In genomic region chr20:62337558-62338293, GRCh38 we compare ENCODE assay signal across 13 cellular contexts. TPM values are rescaled to one million over a fixed set of nuclear protein-coding genes. Genes with fewer than 3 reads are reported as not detected.
DNase-seq lines count a peak whose midpoint lies in the region; ATAC-seq, FAIRE-seq and TF ChIP-seq lines count a peak whose summit lies in the region.
"Had no signal": no experiment of that assay in that cellular context is flagged by ENCODE, and none has a peak within 500 bp of the region (broad histone marks: within the 10 kb centered on the region; RNA-seq: fewer than 3 reads in every experiment).

No MANE protein-coding gene starts in this region.

- FAIRE-seq in HepG2 (lab: Jason Lieb, UNC), result no peak
- no peak for FAIRE-seq in frontal cortex (lab: Jason Lieb, UNC)

- DNase-seq in MV-4-11 (lab: John Stamatoyannopoulos, UW) (peak; percentile 34), HepG2 (ENCODE audit: low spot score) (no peak), frontal cortex (ENCODE audit: low spot score in 2 of 2) (no peak), NCI-H345 (lab: John Stamatoyannopoulos, UW) (no peak)
- no peak for DNase-seq in activated CD4-positive, CD25-positive, alpha-beta regulatory T cell treated with anti-CD3 and anti-CD28 coated beads, Interleukin-2, amount 50 U/mL, for 72 hours
- DNase-seq: activated CD8-positive, alpha-beta memory T cell treated with anti-CD3 and anti-CD28 coated beads, Interleukin-2, amount 10 ng/mL, durations not matched to agents 7 days and 5 days; foreskin keratinocyte; NCI-H1694 had no signal

- H3K9me2 ChIP-seq in DOHH2 (replicated peaks; ENCODE audit: control insufficient read depth, low read length), result no peaks in the 10 kb centered on the region

- peaks cover 43% of the 10 kb centered on the region for H3F3A ChIP-seq in DOHH2 (ENCODE audit: control insufficient read depth, insufficient read depth)

- H3K9me3 ChIP-seq in DOHH2 (ENCODE audit: control insufficient read depth, insufficient read depth, low read length) (peaks cover 5% of the 10 kb centered on the region; the same call in 1 of the 2 replicates), HepG2 (ENCODE audit: low read length) (no peaks in the 10 kb centered on the region)

- no peak for TF ChIP-seq EP300 in HepG2 (IDR thresholded peaks at IDR 0.05; ENCODE audit: low read depth in 2 of 2, low read length in 2 of 2)
- TF ChIP-seq EP300 in HepG2 (CRISPR knock-in tag; IDR thresholded peaks at IDR 0.05; ENCODE audit: borderline replicate concordance), result no peak

- TF ChIP-seq CTCF in DOHH2 (IDR thresholded peaks at IDR 0.05; ENCODE audit: low read depth, low read length, poor library complexity, severe bottlenecking), result no peak
- TF ChIP-seq CTCF in HepG2 (CRISPR knock-in tag; IDR thresholded peaks at IDR 0.05), result no peak

- BruUV-seq in HepG2 (replicated peaks; lab: Mats Ljungman, UMichigan), result no TSS peak

- H3K4me2 ChIP-seq in DOHH2 (ENCODE audit: low read length) (peak overlapping the region; percentile 99), HepG2 (ENCODE audit: low read depth, low read length) (no peak overlapping the region)
- H3K4me2 ChIP-seq: neural progenitor cell had no signal

- 0 out of 4 replicates have a peak, but pooled peaks of 1 of the 2 experiments have one; percentile 30 for TF ChIP-seq POLR2A in HepG2 (IDR thresholded peaks at IDR 0.05; ENCODE audit: insufficient read depth in 1 of 2, low read depth in 2 of 2, low read length in 2 of 2)

- POLR2A ChIA-PET in HepG2 (lab: Yijun Ruan, JAX), result no interaction called here

- H3K27me3 ChIP-seq in DOHH2 (ENCODE audit: control insufficient read depth, low read length) (no peaks in the 10 kb centered on the region), HepG2 (ENCODE audit: control insufficient read depth in 1 of 2, insufficient read depth in 2 of 2, low read length in 2 of 2) (no peaks in the 10 kb centered on the region)
- H3K27me3 ChIP-seq: foreskin keratinocyte, neural progenitor cell had no signal

- H3K4me1 ChIP-seq in DOHH2 (ENCODE audit: control insufficient read depth, low read length), result peaks cover 57% of the 10 kb centered on the region
- peaks cover 14% of the 10 kb centered on the region for H3K4me1 ChIP-seq in HepG2 (ENCODE audit: insufficient read depth, low read length)
- H3K4me1 ChIP-seq: foreskin keratinocyte, neural progenitor cell had no signal

- H3K27ac ChIP-seq in DOHH2 (ENCODE audit: low read depth, low read length) (peak overlapping the region; percentile 100), HepG2 (ENCODE audit: extremely low read length, insufficient read depth, low read length) (no peak overlapping the region)
- H3K27ac ChIP-seq: C4-2B, foreskin keratinocyte, neural progenitor cell had no signal

- TF ChIP-seq RAD21 in HepG2 (CRISPR knock-in tag; IDR thresholded peaks at IDR 0.05), result no peak

- H2AFZ ChIP-seq in HepG2 (ENCODE audit: low read length), result no peak overlapping the region
- H2AFZ ChIP-seq: neural progenitor cell had no signal

- in situ Hi-C loops in HepG2 (cut with HindIII; ENCODE audit: extremely low pct_ligation_motif_present, low pct_unique_long_range_greater_than_20kb), result no loop called here

- peaks cover 29% of the 10 kb centered on the region for H3K36me3 ChIP-seq in DOHH2 (ENCODE audit: control insufficient read depth, low read length)
- H3K36me3 ChIP-seq in HepG2 (replicated peaks in 1 of 2; ENCODE audit: control insufficient read depth in 1 of 2, insufficient read depth in 2 of 2, low read length in 2 of 2), result peaks cover 49 to 71% of the 10 kb centered on the region in 2 experiments
- H3K36me3 ChIP-seq: neural progenitor cell had no signal

- H3K9ac ChIP-seq in HepG2 (ENCODE audit: insufficient read depth, low read depth, low read length), result no peak overlapping the region
- H3K9ac ChIP-seq: neural progenitor cell had no signal

- H3K79me2 ChIP-seq in DOHH2 (ENCODE audit: control insufficient read depth, low read length), result 0 out of 2 replicates have a peak, but pooled peaks cover 4% of the 10 kb centered on the region
- no peaks in the 10 kb centered on the region for H3K79me2 ChIP-seq in HepG2 (ENCODE audit: insufficient read depth, low read length)

- H4K20me1 ChIP-seq in DOHH2 (ENCODE audit: control insufficient read depth, insufficient read depth, low read depth, low read length), result no peaks in the 10 kb centered on the region
- H4K20me1 ChIP-seq in HepG2 (ENCODE audit: insufficient read depth, low read length), result no peaks in the 10 kb centered on the region; the same call in 1 of the 2 replicates

- intact Hi-C loops in HepG2 (cut with micrococcal nuclease; ENCODE audit: unreplicated experiment), result no loop called here

- WGBS in HepG2 (ENCODE audit: low lambda C conversion rate), result 97% methylated on average over 34 of the region's 34 CpGs

- H3K4me3 ChIP-seq in DOHH2 (ENCODE audit: low read length) (peak overlapping the region; percentile 83), HepG2 (replicated peaks in 1 of 3; ENCODE audit: insufficient read depth in 1 of 3, low read depth in 2 of 3, low read length in 3 of 3) (no peak overlapping the region)
- H3K4me3 ChIP-seq: neural progenitor cell had no signal

- ATAC-seq in GM19395 (IDR thresholded peaks at IDR 0.05; ENCODE audit: unreplicated experiment) (peak; percentile 48), HepG2 (no peak; the same call in 2 of the 3 replicates), HG03045 (IDR thresholded peaks at IDR 0.05; ENCODE audit: unreplicated experiment) (no peak)
- ATAC-seq: activated CD8-positive, alpha-beta memory T cell treated with anti-CD3 and anti-CD28 coated beads, Interleukin-2, amount 10 ng/mL, durations not matched to agents 7 days and 5 days; foreskin keratinocyte had no signal

- CTCF ChIA-PET in HepG2 (lab: Yijun Ruan, JAX; ENCODE audit: low intra/inter-chr PET ratio, low total read pairs), result no interaction called here

RNA-seq across cellular contexts. Expression of gene LAMA5, which starts 29.4 kb away (rescaled TPM):
- 28.5 and 44.7 TPM in 2 replicates for total RNA-seq in HepG2 (2016; rRNA removed; fragmentation: Illumina TruSeq; extraction: Trizol)
- total RNA-seq in HepG2 (2016; cell fraction: cytosol; rRNA removed; fragmentation: Illumina TruSeq; extraction: Trizol; ENCODE audit: low read depth), result 32.2 and 40.1 TPM in 2 replicates
- total RNA-seq in HepG2 (2016; cell fraction: insoluble cytoplasmic fraction; rRNA removed; fragmentation: Illumina TruSeq; extraction: Trizol), result 24.0 and 53.5 TPM in 2 replicates
- 23.5 and 24.2 TPM in 2 replicates for total RNA-seq in HepG2 (2016; cell fraction: membrane; rRNA removed; fragmentation: Illumina TruSeq; extraction: Trizol)
- total RNA-seq in HepG2 (2016; cell fraction: nucleus; rRNA removed; fragmentation: Illumina TruSeq; extraction: Trizol), result 108 and 131 TPM in 2 replicates
- 21.0 and 22.7 TPM in 2 replicates for polyA plus RNA-seq in HepG2 (2011; rRNA removed)
- polyA plus RNA-seq in HepG2 (2011; cell fraction: cytosol; rRNA removed), result 9.5 and 17.6 TPM in 2 replicates
- polyA plus RNA-seq in HepG2 (2011; cell fraction: nucleus; rRNA removed), result 504 and 754 TPM in 2 replicates
- 96.2 and 135 TPM in 2 replicates for polyA plus RNA-seq in HepG2 (2012)
- 12.5 and 12.7 TPM in 2 replicates for polyA plus RNA-seq in HepG2 (2016; cell fraction: cytosol; fragmentation: Illumina TruSeq; extraction: Trizol; ENCODE audit: low read depth)
- 34.3 and 49.3 TPM in 2 replicates for polyA plus RNA-seq in HepG2 (2016; cell fraction: insoluble cytoplasmic fraction; fragmentation: Illumina TruSeq; extraction: Trizol; ENCODE audit: low read depth)
- 14.2 and 17.2 TPM in 2 replicates for polyA plus RNA-seq in HepG2 (2016; cell fraction: membrane; fragmentation: Illumina TruSeq; extraction: Trizol; ENCODE audit: low read depth)
- 598 and 620 TPM in 2 replicates for polyA plus RNA-seq in HepG2 (2016; cell fraction: nucleus; fragmentation: Illumina TruSeq; extraction: Trizol; ENCODE audit: insufficient read depth, low read depth)
- polyA minus RNA-seq in HepG2 (2011; rRNA and poly(A)+ RNA removed; ENCODE audit: low replicate concordance), result 26.2 and 35.7 TPM in 2 replicates
- polyA minus RNA-seq in HepG2 (2011; cell fraction: cytosol; rRNA and poly(A)+ RNA removed), result 23.2 and 27.1 TPM in 2 replicates
- polyA minus RNA-seq in HepG2 (2011; cell fraction: nucleus; rRNA and poly(A)+ RNA removed), result 70.0 and 71.2 TPM in 2 replicates
- 11.4 TPM for total RNA-seq in frontal cortex

RNA-seq across cellular contexts. Expression of gene ADRM1, which starts 34.9 kb away (rescaled TPM):
- total RNA-seq in HepG2 (2016; rRNA removed; fragmentation: Illumina TruSeq; extraction: Trizol) (143 and 154 TPM in 2 replicates), frontal cortex (41.2 TPM)
- total RNA-seq in HepG2 (2016; cell fraction: cytosol; rRNA removed; fragmentation: Illumina TruSeq; extraction: Trizol; ENCODE audit: low read depth), result 51.6 and 53.2 TPM in 2 replicates
- 149 and 159 TPM in 2 replicates for total RNA-seq in HepG2 (2016; cell fraction: insoluble cytoplasmic fraction; rRNA removed; fragmentation: Illumina TruSeq; extraction: Trizol)
- total RNA-seq in HepG2 (2016; cell fraction: membrane; rRNA removed; fragmentation: Illumina TruSeq; extraction: Trizol), result 59.3 and 62.8 TPM in 2 replicates
- 76.2 and 86.5 TPM in 2 replicates for total RNA-seq in HepG2 (2016; cell fraction: nucleus; rRNA removed; fragmentation: Illumina TruSeq; extraction: Trizol)
- polyA plus RNA-seq in HepG2 (2011; rRNA removed), result 92.9 and 106 TPM in 2 replicates
- 90.4 and 144 TPM in 2 replicates for polyA plus RNA-seq in HepG2 (2011; cell fraction: cytosol; rRNA removed)
- 158 and 185 TPM in 2 replicates for polyA plus RNA-seq in HepG2 (2011; cell fraction: nucleus; rRNA removed)
- polyA plus RNA-seq in HepG2 (2012), result 62.1 and 86.3 TPM in 2 replicates
- 50.3 and 52.6 TPM in 2 replicates for polyA plus RNA-seq in HepG2 (2016; cell fraction: cytosol; fragmentation: Illumina TruSeq; extraction: Trizol; ENCODE audit: low read depth)
- polyA plus RNA-seq in HepG2 (2016; cell fraction: insoluble cytoplasmic fraction; fragmentation: Illumina TruSeq; extraction: Trizol; ENCODE audit: low read depth), result 185 and 189 TPM in 2 replicates
- polyA plus RNA-seq in HepG2 (2016; cell fraction: membrane; fragmentation: Illumina TruSeq; extraction: Trizol; ENCODE audit: low read depth), result 54.2 and 55.6 TPM in 2 replicates
- polyA plus RNA-seq in HepG2 (2016; cell fraction: nucleus; fragmentation: Illumina TruSeq; extraction: Trizol; ENCODE audit: insufficient read depth, low read depth), result 165 and 171 TPM in 2 replicates
- polyA minus RNA-seq in HepG2 (2011; rRNA and poly(A)+ RNA removed; ENCODE audit: low replicate concordance), result 92.6 and 107 TPM in 2 replicates
- 50.7 and 55.0 TPM in 2 replicates for polyA minus RNA-seq in HepG2 (2011; cell fraction: cytosol; rRNA and poly(A)+ RNA removed)
- 47.2 and 49.4 TPM in 2 replicates for polyA minus RNA-seq in HepG2 (2011; cell fraction: nucleus; rRNA and poly(A)+ RNA removed)

RNA-seq across cellular contexts. Expression of gene RPS21, which starts 49.2 kb away (rescaled TPM):
- total RNA-seq in HepG2 (2016; rRNA removed; fragmentation: Illumina TruSeq; extraction: Trizol), result 2,584 and 2,647 TPM in 2 replicates
- total RNA-seq in HepG2 (2016; cell fraction: cytosol; rRNA removed; fragmentation: Illumina TruSeq; extraction: Trizol; ENCODE audit: low read depth), result 3,497 and 3,511 TPM in 2 replicates
- total RNA-seq in HepG2 (2016; cell fraction: insoluble cytoplasmic fraction; rRNA removed; fragmentation: Illumina TruSeq; extraction: Trizol), result 2,606 and 2,768 TPM in 2 replicates
- total RNA-seq in HepG2 (2016; cell fraction: membrane; rRNA removed; fragmentation: Illumina TruSeq; extraction: Trizol), result 4,939 and 5,761 TPM in 2 replicates
- total RNA-seq in HepG2 (2016; cell fraction: nucleus; rRNA removed; fragmentation: Illumina TruSeq; extraction: Trizol), result 1,156 and 1,166 TPM in 2 replicates
- 9,925 and 11,063 TPM in 2 replicates for polyA plus RNA-seq in HepG2 (2011; rRNA removed)
- polyA plus RNA-seq in HepG2 (2011; cell fraction: cytosol; rRNA removed), result 11,031 and 15,081 TPM in 2 replicates
- polyA plus RNA-seq in HepG2 (2011; cell fraction: nucleus; rRNA removed), result 5,156 and 5,267 TPM in 2 replicates
- polyA plus RNA-seq in HepG2 (2012), result 6,658 and 8,852 TPM in 2 replicates
- polyA plus RNA-seq in HepG2 (2016; cell fraction: cytosol; fragmentation: Illumina TruSeq; extraction: Trizol; ENCODE audit: low read depth), result 5,362 and 5,590 TPM in 2 replicates
- polyA plus RNA-seq in HepG2 (2016; cell fraction: insoluble cytoplasmic fraction; fragmentation: Illumina TruSeq; extraction: Trizol; ENCODE audit: low read depth), result 3,197 and 3,428 TPM in 2 replicates
- 5,998 and 6,820 TPM in 2 replicates for polyA plus RNA-seq in HepG2 (2016; cell fraction: membrane; fragmentation: Illumina TruSeq; extraction: Trizol; ENCODE audit: low read depth)
- polyA plus RNA-seq in HepG2 (2016; cell fraction: nucleus; fragmentation: Illumina TruSeq; extraction: Trizol; ENCODE audit: insufficient read depth, low read depth), result 2,753 and 2,989 TPM in 2 replicates
- 2,340 and 3,999 TPM in 2 replicates for polyA minus RNA-seq in HepG2 (2011; rRNA and poly(A)+ RNA removed; ENCODE audit: low replicate concordance)
- 1,154 and 1,167 TPM in 2 replicates for polyA minus RNA-seq in HepG2 (2011; cell fraction: cytosol; rRNA and poly(A)+ RNA removed)
- 809 and 896 TPM in 2 replicates for polyA minus RNA-seq in HepG2 (2011; cell fraction: nucleus; rRNA and poly(A)+ RNA removed)
- total RNA-seq in frontal cortex, result 821 TPM
